1 cellular context compared by ENCODE assay signal in the genomic region with DNA sequence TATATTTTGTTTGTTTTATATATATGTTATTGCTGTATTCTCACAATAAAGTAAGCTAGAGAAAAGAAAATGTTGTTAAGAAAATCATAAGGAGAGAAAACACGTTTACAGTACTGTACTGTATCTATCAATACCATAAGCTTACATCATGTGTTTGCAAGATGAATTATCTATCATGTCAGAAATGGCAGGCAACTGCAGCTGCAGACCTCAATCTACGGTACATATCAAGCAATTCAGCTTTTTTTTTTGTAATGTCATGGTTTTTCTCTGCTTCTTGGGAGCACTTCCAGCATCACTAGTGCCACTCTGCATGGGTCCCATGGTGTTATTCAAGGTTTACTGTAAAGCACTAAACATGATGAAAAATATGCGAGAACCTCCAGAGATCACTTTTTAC.
TF ChIP-seq lines count a peak whose summit lies in the region.

No MANE protein-coding gene starts in this region.

TF ChIP-seq in K562, 482 proteins besides CTCF, POLR2A, EP300 and RAD21 (continued from another document and continues in another):
- TF ChIP-seq, protein P1, sequence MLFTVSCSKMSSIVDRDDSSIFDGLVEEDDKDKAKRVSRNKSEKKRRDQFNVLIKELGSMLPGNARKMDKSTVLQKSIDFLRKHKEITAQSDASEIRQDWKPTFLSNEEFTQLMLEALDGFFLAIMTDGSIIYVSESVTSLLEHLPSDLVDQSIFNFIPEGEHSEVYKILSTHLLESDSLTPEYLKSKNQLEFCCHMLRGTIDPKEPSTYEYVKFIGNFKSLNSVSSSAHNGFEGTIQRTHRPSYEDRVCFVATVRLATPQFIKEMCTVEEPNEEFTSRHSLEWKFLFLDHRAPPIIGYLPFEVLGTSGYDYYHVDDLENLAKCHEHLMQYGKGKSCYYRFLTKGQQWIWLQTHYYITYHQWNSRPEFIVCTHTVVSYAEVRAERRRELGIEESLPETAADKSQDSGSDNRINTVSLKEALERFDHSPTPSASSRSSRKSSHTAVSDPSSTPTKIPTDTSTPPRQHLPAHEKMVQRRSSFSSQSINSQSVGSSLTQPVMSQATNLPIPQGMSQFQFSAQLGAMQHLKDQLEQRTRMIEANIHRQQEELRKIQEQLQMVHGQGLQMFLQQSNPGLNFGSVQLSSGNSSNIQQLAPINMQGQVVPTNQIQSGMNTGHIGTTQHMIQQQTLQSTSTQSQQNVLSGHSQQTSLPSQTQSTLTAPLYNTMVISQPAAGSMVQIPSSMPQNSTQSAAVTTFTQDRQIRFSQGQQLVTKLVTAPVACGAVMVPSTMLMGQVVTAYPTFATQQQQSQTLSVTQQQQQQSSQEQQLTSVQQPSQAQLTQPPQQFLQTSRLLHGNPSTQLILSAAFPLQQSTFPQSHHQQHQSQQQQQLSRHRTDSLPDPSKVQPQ (CRISPR knock-in tag; IDR thresholded peaks at IDR 0.05; ENCODE audit: borderline replicate concordance) = no peak
- TF ChIP-seq, protein P2, sequence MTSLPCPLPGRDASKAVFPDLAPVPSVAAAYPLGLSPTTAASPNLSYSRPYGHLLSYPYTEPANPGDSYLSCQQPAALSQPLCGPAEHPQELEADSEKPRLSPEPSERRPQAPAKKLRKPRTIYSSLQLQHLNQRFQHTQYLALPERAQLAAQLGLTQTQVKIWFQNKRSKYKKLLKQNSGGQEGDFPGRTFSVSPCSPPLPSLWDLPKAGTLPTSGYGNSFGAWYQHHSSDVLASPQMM (CRISPR knock-in tag; IDR thresholded peaks at IDR 0.05) = no peak
- TF ChIP-seq PURB (CRISPR knock-in tag; IDR thresholded peaks at IDR 0.05; ENCODE audit: low read depth) (no peak), TCF3 (CRISPR knock-in tag; IDR thresholded peaks at IDR 0.05) (peak; percentile 49; the same call in 1 of the 2 replicates), ZFPM2 (CRISPR knock-in tag; IDR thresholded peaks at IDR 0.05) (no peak), NR2C1 (IDR thresholded peaks at IDR 0.05) (no peak; the same call in 1 of the 2 replicates), NR2C1 (tag; IDR thresholded peaks at IDR 0.05) (no peak), IRF2 (CRISPR knock-in tag; IDR thresholded peaks at IDR 0.05) (no peak), NFE2 (IDR thresholded peaks at IDR 0.05; ENCODE audit: low read depth) (0 out of 2 replicates have a peak, but pooled peaks have one; percentile 22), DNMT1 (IDR thresholded peaks at IDR 0.05) (no peak), PTTG1 (tag; IDR thresholded peaks at IDR 0.05; ENCODE audit: low read depth) (no peak), PHB (CRISPR knock-in tag; IDR thresholded peaks at IDR 0.05) (no peak), SLC30A9 (CRISPR knock-in tag; IDR thresholded peaks at IDR 0.05) (no peak), NFIX (CRISPR knock-in tag; IDR thresholded peaks at IDR 0.05; ENCODE audit: low read depth) (no peak), RBBP5 (IDR thresholded peaks at IDR 0.05; ENCODE audit: borderline replicate concordance, insufficient read depth, low read length, poor library complexity, severe bottlenecking) (no peak), CC2D1A (IDR thresholded peaks at IDR 0.05) (no peak), ZNF324 (CRISPR knock-in tag; IDR thresholded peaks at IDR 0.05) (no peak), RB1 (IDR thresholded peaks at IDR 0.05; ENCODE audit: low read depth) (no peak), BRD4 (IDR thresholded peaks at IDR 0.05) (no peak), POLR3A (IDR thresholded peaks at IDR 0.05; ENCODE audit: borderline replicate concordance, extremely low read depth, insufficient read depth, insufficient read length) (no peak), CHD4 (IDR thresholded peaks at IDR 0.05; ENCODE audit: insufficient read depth, insufficient replicate concordance, low read depth, low read length, poor library complexity, severe bottlenecking) (no peak), CBX2 (IDR thresholded peaks at IDR 0.05; ENCODE audit: insufficient read depth, low read length, poor library complexity, severe bottlenecking) (no peak), ARID1B (IDR thresholded peaks at IDR 0.05) (peak; percentile 54), MAFG (tag; conservative IDR thresholded peaks at IDR 0.05) (peak; percentile 87), ZNF77 (CRISPR knock-in tag; IDR thresholded peaks at IDR 0.05) (no peak), CBFA2T2 (conservative IDR thresholded peaks at IDR 0.05) (peak; percentile 56; the same call in 1 of the 2 replicates), TAF9B (IDR thresholded peaks at IDR 0.05; ENCODE audit: partially characterized antibody) (no peak), ELF4 (CRISPR knock-in tag; IDR thresholded peaks at IDR 0.05) (no peak), THRAP3 (IDR thresholded peaks at IDR 0.05; ENCODE audit: borderline replicate concordance) (no peak), CEBPB (tag; IDR thresholded peaks at IDR 0.05) (no peak), STAT5A (IDR thresholded peaks at IDR 0.05; ENCODE audit: borderline replicate concordance, low read length) (no peak), DDX20 (tag; IDR thresholded peaks at IDR 0.05; ENCODE audit: low read depth) (no peak), NFYB (IDR thresholded peaks at IDR 0.05; ENCODE audit: extremely low read depth, insufficient read length) (no peak), TEAD4 (IDR thresholded peaks at IDR 0.05; ENCODE audit: low read length) (peak; percentile 71), TEAD4 (CRISPR knock-in tag; IDR thresholded peaks at IDR 0.05; ENCODE audit: borderline replicate concordance) (no peak), GATA2 (CRISPR knock-in tag; IDR thresholded peaks at IDR 0.05) (no peak), HIVEP1 (CRISPR knock-in tag; IDR thresholded peaks at IDR 0.05) (no peak), TAF7 (tag; IDR thresholded peaks at IDR 0.05) (no peak), SOX6 (IDR thresholded peaks at IDR 0.05) (no peak), ZNF316 (IDR thresholded peaks at IDR 0.05) (peak; percentile 82), ZNF584 (CRISPR knock-in tag; IDR thresholded peaks at IDR 0.05; ENCODE audit: low read depth) (no peak), NR2C2 (CRISPR knock-in tag; IDR thresholded peaks at IDR 0.05) (no peak), NR2C2 (tag; IDR thresholded peaks at IDR 0.05) (no peak), NELFE (IDR thresholded peaks at IDR 0.05; ENCODE audit: insufficient read depth, insufficient read length) (no peak), GATAD2B (IDR thresholded peaks at IDR 0.05; ENCODE audit: borderline replicate concordance) (no peak)
- TF ChIP-seq, protein P3, sequence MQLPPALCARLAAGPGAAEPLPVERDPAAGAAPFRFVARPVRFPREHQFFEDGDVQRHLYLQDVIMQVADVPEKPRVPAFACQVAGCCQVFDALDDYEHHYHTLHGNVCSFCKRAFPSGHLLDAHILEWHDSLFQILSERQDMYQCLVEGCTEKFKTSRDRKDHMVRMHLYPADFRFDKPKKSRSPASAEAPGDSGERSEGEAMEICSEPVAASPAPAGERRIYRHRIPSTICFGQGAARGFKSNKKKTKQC (CRISPR knock-in tag; IDR thresholded peaks at IDR 0.05) = no peak
- TF ChIP-seq, protein P4, sequence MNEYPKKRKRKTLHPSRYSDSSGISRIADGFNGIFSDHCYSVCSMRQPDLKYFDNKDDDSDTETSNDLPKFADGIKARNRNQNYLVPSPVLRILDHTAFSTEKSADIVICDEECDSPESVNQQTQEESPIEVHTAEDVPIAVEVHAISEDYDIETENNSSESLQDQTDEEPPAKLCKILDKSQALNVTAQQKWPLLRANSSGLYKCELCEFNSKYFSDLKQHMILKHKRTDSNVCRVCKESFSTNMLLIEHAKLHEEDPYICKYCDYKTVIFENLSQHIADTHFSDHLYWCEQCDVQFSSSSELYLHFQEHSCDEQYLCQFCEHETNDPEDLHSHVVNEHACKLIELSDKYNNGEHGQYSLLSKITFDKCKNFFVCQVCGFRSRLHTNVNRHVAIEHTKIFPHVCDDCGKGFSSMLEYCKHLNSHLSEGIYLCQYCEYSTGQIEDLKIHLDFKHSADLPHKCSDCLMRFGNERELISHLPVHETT (CRISPR knock-in tag; conservative IDR thresholded peaks at IDR 0.05 in 1 of 2, IDR thresholded peaks at IDR 0.05 in 1 of 2) = no peak
- TF ChIP-seq, protein P5, sequence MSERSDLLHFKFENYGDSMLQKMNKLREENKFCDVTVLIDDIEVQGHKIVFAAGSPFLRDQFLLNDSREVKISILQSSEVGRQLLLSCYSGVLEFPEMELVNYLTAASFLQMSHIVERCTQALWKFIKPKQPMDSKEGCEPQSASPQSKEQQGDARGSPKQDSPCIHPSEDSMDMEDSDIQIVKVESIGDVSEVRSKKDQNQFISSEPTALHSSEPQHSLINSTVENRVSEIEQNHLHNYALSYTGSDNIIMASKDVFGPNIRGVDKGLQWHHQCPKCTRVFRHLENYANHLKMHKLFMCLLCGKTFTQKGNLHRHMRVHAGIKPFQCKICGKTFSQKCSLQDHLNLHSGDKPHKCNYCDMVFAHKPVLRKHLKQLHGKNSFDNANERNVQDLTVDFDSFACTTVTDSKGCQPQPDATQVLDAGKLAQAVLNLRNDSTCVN (CRISPR knock-in tag; IDR thresholded peaks at IDR 0.05) = no peak
- TF ChIP-seq, protein P6, sequence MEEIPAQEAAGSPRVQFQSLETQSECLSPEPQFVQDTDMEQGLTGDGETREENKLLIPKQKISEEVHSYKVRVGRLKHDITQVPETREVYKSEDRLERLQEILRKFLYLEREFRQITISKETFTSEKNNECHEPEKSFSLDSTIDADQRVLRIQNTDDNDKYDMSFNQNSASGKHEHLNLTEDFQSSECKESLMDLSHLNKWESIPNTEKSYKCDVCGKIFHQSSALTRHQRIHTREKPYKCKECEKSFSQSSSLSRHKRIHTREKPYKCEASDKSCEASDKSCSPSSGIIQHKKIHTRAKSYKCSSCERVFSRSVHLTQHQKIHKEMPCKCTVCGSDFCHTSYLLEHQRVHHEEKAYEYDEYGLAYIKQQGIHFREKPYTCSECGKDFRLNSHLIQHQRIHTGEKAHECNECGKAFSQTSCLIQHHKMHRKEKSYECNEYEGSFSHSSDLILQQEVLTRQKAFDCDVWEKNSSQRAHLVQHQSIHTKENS (CRISPR knock-in tag; IDR thresholded peaks at IDR 0.05) = no peak
- TF ChIP-seq, protein P7, sequence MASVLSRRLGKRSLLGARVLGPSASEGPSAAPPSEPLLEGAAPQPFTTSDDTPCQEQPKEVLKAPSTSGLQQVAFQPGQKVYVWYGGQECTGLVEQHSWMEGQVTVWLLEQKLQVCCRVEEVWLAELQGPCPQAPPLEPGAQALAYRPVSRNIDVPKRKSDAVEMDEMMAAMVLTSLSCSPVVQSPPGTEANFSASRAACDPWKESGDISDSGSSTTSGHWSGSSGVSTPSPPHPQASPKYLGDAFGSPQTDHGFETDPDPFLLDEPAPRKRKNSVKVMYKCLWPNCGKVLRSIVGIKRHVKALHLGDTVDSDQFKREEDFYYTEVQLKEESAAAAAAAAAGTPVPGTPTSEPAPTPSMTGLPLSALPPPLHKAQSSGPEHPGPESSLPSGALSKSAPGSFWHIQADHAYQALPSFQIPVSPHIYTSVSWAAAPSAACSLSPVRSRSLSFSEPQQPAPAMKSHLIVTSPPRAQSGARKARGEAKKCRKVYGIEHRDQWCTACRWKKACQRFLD (CRISPR knock-in tag; IDR thresholded peaks at IDR 0.05) = 0 out of 2 replicates have a peak, but pooled peaks have one; percentile 3
- TF ChIP-seq, protein P8, sequence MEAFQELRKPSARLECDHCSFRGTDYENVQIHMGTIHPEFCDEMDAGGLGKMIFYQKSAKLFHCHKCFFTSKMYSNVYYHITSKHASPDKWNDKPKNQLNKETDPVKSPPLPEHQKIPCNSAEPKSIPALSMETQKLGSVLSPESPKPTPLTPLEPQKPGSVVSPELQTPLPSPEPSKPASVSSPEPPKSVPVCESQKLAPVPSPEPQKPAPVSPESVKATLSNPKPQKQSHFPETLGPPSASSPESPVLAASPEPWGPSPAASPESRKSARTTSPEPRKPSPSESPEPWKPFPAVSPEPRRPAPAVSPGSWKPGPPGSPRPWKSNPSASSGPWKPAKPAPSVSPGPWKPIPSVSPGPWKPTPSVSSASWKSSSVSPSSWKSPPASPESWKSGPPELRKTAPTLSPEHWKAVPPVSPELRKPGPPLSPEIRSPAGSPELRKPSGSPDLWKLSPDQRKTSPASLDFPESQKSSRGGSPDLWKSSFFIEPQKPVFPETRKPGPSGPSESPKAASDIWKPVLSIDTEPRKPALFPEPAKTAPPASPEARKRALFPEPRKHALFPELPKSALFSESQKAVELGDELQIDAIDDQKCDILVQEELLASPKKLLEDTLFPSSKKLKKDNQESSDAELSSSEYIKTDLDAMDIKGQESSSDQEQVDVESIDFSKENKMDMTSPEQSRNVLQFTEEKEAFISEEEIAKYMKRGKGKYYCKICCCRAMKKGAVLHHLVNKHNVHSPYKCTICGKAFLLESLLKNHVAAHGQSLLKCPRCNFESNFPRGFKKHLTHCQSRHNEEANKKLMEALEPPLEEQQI (IDR thresholded peaks at IDR 0.05) = no peak
- TF ChIP-seq, protein P9, sequence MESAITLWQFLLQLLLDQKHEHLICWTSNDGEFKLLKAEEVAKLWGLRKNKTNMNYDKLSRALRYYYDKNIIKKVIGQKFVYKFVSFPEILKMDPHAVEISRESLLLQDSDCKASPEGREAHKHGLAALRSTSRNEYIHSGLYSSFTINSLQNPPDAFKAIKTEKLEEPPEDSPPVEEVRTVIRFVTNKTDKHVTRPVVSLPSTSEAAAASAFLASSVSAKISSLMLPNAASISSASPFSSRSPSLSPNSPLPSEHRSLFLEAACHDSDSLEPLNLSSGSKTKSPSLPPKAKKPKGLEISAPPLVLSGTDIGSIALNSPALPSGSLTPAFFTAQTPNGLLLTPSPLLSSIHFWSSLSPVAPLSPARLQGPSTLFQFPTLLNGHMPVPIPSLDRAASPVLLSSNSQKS (CRISPR knock-in tag; IDR thresholded peaks at IDR 0.05) = no peak
- TF ChIP-seq, protein P10, sequence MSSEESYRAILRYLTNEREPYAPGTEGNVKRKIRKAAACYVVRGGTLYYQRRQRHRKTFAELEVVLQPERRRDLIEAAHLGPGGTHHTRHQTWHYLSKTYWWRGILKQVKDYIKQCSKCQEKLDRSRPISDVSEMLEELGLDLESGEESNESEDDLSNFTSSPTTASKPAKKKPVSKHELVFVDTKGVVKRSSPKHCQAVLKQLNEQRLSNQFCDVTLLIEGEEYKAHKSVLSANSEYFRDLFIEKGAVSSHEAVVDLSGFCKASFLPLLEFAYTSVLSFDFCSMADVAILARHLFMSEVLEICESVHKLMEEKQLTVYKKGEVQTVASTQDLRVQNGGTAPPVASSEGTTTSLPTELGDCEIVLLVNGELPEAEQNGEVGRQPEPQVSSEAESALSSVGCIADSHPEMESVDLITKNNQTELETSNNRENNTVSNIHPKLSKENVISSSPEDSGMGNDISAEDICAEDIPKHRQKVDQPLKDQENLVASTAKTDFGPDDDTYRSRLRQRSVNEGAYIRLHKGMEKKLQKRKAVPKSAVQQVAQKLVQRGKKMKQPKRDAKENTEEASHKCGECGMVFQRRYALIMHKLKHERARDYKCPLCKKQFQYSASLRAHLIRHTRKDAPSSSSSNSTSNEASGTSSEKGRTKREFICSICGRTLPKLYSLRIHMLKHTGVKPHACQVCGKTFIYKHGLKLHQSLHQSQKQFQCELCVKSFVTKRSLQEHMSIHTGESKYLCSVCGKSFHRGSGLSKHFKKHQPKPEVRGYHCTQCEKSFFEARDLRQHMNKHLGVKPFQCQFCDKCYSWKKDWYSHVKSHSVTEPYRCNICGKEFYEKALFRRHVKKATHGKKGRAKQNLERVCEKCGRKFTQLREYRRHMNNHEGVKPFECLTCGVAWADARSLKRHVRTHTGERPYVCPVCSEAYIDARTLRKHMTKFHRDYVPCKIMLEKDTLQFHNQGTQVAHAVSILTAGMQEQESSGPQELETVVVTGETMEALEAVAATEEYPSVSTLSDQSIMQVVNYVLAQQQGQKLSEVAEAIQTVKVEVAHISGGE (CRISPR knock-in tag; IDR thresholded peaks at IDR 0.05) = no peak
